In the genomic region with DNA sequence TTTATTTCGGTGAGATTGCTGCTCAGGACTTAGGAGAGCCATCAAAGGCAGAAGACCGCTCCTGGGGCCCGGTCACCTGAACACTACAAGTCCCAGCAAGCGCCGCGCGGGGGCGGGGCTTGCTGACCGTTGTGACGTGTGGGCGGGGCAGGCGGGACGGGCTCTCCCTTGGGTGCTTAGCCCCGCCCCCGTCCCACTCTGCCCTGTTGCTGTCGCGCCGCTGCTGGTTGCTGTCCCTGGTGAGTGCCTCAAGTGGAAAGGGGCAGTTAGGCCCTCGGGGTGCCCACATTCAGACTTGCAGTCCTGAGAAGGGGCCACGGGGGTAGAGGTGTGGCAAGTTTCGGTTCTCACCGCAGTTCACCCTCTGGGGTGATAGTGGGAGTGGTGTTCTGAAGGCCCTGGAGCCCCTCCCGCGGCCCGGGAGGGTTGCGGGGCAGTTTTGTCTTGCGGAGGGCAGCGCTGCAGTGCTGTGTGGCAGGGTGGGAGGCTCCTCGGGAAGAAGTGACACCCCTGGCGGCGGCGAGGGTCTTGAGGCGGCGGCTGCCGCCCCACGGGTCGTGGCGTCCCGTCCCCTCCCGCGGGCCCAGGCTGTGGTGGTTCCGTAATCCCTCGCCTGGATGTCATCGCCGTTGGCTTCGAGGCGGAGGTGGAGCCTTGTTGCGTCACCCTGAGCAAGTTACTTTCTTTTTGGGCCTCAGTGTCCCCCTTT, we compare ENCODE assay signal across 1 cellular context.
A peak's percentile ranks its signal among the peaks of the same experiment; 100 is the strongest.
TF ChIP-seq lines count a peak whose summit lies in the region.

A gene with protein sequence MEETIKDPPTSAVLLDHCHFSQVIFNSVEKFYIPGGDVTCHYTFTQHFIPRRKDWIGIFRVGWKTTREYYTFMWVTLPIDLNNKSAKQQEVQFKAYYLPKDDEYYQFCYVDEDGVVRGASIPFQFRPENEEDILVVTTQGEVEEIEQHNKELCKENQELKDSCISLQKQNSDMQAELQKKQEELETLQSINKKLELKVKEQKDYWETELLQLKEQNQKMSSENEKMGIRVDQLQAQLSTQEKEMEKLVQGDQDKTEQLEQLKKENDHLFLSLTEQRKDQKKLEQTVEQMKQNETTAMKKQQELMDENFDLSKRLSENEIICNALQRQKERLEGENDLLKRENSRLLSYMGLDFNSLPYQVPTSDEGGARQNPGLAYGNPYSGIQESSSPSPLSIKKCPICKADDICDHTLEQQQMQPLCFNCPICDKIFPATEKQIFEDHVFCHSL (plus strand): TSS at position 196 of the 709 bp plus-strand sequence. CDS start 10,673 bp downstream, outside the sequence.

TF ChIP-seq in HepG2, 621 proteins besides CTCF, POLR2A, EP300 and RAD21 (continued from another document):
- peak in 1 of 2 experiments; percentile 17; a peak in 1 of 4 replicates for TF ChIP-seq KLF16 (CRISPR knock-in tag; IDR thresholded peaks at IDR 0.05)
- no peak; the same call in 1 of the 2 replicates for TF ChIP-seq ZNF766 (CRISPR knock-in tag; IDR thresholded peaks at IDR 0.05; ENCODE audit: borderline replicate concordance)
- TF ChIP-seq MED8 (CRISPR knock-in tag; IDR thresholded peaks at IDR 0.05; ENCODE audit: insufficient replicate concordance) = peak; percentile 37
- no peak; the same call in 1 of the 2 replicates for TF ChIP-seq ZNF160 (CRISPR knock-in tag; IDR thresholded peaks at IDR 0.05)
